ENCODE assay signal across 2 cellular contexts in the genomic region with DNA sequence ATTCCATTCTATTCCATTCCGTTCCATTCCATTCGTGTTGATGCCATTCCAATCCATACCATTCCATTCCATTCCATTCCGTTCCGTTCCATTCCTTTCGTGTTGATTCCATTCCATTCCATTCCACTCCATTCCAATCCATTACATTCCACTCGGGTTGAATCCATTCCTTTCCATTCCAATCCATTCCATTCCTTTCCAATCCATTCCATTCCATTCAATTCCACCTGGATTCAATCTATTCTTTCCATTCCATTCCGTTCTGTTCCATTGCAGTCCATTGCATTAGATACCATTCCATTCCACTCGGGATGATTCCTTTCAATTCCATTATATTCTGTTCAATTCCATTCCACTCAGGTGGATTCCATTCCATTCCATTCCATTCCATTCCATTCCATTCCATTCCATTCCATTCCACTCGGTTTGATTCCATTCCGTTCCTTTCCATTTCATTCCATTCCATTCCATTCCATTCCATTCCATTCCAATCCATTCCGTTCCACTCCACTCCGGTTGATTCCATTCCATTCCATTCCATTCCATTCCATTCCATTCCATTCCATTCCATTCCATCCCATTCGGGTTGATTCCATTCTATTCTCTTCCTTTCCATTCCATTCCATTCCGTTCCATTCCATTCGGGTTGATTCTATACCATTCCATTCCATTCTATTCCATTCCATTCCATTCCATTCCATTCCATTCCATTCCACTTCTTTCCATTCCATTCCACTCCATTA.
TF ChIP-seq lines count a peak whose summit lies in the region.

No MANE protein-coding gene starts in this region.

TF ChIP-seq in H1, 55 proteins besides CTCF, POLR2A, EP300 and RAD21:
- TF ChIP-seq CBX5 (IDR thresholded peaks at IDR 0.05; ENCODE audit: low read depth, low read length): 0 out of 2 replicates have a peak, but pooled peaks have one; percentile 40
- TF ChIP-seq RNF2 (IDR thresholded peaks at IDR 0.05; ENCODE audit: borderline replicate concordance, low read depth, low read length, missing control alignments, poor library complexity, severe bottlenecking): peak; percentile 10

TF ChIP-seq in HepG2, 621 proteins besides CTCF, POLR2A, EP300 and RAD21:
- TF ChIP-seq, protein P1, sequence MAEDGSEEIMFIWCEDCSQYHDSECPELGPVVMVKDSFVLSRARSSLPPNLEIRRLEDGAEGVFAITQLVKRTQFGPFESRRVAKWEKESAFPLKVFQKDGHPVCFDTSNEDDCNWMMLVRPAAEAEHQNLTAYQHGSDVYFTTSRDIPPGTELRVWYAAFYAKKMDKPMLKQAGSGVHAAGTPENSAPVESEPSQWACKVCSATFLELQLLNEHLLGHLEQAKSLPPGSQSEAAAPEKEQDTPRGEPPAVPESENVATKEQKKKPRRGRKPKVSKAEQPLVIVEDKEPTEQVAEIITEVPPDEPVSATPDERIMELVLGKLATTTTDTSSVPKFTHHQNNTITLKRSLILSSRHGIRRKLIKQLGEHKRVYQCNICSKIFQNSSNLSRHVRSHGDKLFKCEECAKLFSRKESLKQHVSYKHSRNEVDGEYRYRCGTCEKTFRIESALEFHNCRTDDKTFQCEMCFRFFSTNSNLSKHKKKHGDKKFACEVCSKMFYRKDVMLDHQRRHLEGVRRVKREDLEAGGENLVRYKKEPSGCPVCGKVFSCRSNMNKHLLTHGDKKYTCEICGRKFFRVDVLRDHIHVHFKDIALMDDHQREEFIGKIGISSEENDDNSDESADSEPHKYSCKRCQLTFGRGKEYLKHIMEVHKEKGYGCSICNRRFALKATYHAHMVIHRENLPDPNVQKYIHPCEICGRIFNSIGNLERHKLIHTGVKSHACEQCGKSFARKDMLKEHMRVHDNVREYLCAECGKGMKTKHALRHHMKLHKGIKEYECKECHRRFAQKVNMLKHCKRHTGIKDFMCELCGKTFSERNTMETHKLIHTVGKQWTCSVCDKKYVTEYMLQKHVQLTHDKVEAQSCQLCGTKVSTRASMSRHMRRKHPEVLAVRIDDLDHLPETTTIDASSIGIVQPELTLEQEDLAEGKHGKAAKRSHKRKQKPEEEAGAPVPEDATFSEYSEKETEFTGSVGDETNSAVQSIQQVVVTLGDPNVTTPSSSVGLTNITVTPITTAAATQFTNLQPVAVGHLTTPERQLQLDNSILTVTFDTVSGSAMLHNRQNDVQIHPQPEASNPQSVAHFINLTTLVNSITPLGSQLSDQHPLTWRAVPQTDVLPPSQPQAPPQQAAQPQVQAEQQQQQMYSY (CRISPR knock-in tag; IDR thresholded peaks at IDR 0.05): peak; percentile 84
